Comparison of ENCODE assay signal across 10 cellular contexts in genomic region chr7:142301923-142302550, GRCh38. TPM values are rescaled to one million over a fixed set of nuclear protein-coding genes. Genes with fewer than 3 reads are reported as not detected.
DNase-seq lines count a peak whose midpoint lies in the region; TF ChIP-seq lines count a peak whose summit lies in the region.
"Had no signal": no experiment of that assay in that cellular context is flagged by ENCODE, and none has a peak within 500 bp of the region (broad histone marks: within the 10 kb centered on the region; RNA-seq: fewer than 3 reads in every experiment).

No MANE protein-coding gene starts in this region.

- H3K27me3 ChIP-seq in H9 (ENCODE audit: insufficient read depth, low read length): no peaks in the 10 kb centered on the region
- H3K27me3 ChIP-seq in SK-N-SH (ENCODE audit: insufficient read depth): peaks cover 28% of the 10 kb centered on the region; the same call in 1 of the 2 replicates

- H3K79me2 ChIP-seq in H9 (ENCODE audit: insufficient read depth, low read length): no peaks in the 10 kb centered on the region
- H3K79me2 ChIP-seq in SK-N-SH (ENCODE audit: insufficient read depth): no peaks in the 10 kb centered on the region

- no peaks in the 10 kb centered on the region for H3K9me2 ChIP-seq in SK-N-SH

- no peaks in the 10 kb centered on the region; a peak in 1 of 7 replicates for H3K36me3 Mint-ChIP-seq in H9 (ENCODE audit: insufficient read depth in 1 of 3, low read depth in 3 of 3)
- no peaks in the 10 kb centered on the region for H3K36me3 Mint-ChIP-seq in activated T-helper 2 cell treated with anti-CD3 and anti-CD28 coated beads, Interferon-gamma antibody, Interleukin-2, Interleukin-4, amounts not matched to agents 10 μg/mL and 5 μg/mL and 100 μg/mL, durations not matched to agents 14 hours and 24 hours and 36 hours (ENCODE audit: low read depth)

- H3K23me2 ChIP-seq in H9 (ENCODE audit: insufficient read length, low read depth, low read length, poor library complexity, severe bottlenecking): no peaks in the 10 kb centered on the region

- H2AFZ ChIP-seq in H9 (ENCODE audit: low read length) (no peak overlapping the region), SK-N-SH (ENCODE audit: low read depth) (no peak overlapping the region)

- no peaks in the 10 kb centered on the region for H4K20me1 ChIP-seq in H9 (ENCODE audit: control insufficient read depth, insufficient read depth, insufficient read length)
- no peaks in the 10 kb centered on the region for H4K20me1 ChIP-seq in SK-N-SH (ENCODE audit: insufficient read depth)

- POLR2A ChIA-PET in SK-N-SH (lab: Yijun Ruan, JAX): no interaction called here

- peak; percentile 71 for TF ChIP-seq CTCF in H9 (conservative IDR thresholded peaks at IDR 0.05)
- peak; percentile 69 for TF ChIP-seq CTCF in SK-N-SH (IDR thresholded peaks at IDR 0.05)

- CTCF ChIA-PET in SK-N-SH (lab: Yijun Ruan, JAX): interaction anchor here (0.6 to 3.8 kb wide), 15 partner anchors 10 to 706 kb away, joined by 3 to 14 read pairs (median 4); no protein-coding TSS in a partner anchor

- intact Hi-C loops in activated T-helper 2 cell treated with anti-CD3 and anti-CD28 coated beads, Interferon-gamma antibody, Interleukin-2, Interleukin-4, amounts not matched to agents 10 μg/mL and 5 μg/mL and 100 μg/mL, durations not matched to agents 14 hours and 24 hours and 36 hours (cut with micrococcal nuclease): loop anchor here (2.0 to 10.0 kb wide), 2 partner anchors 325 to 703 kb away; no protein-coding TSS in a partner anchor

- H2BK12ac ChIP-seq in H9 (ENCODE audit: insufficient read length, low read depth, low read length): no peak overlapping the region

- no peak overlapping the region for H2AK5ac ChIP-seq in H9 (ENCODE audit: insufficient read length, low read length)

- no peak overlapping the region for H3K14ac ChIP-seq in H9 (ENCODE audit: insufficient read depth, low read length)

- H3K4ac ChIP-seq in H9 (ENCODE audit: low read depth, low read length): no peak overlapping the region

- H2BK20ac ChIP-seq in H9 (ENCODE audit: low read depth, low read length, poor library complexity, severe bottlenecking): no peak overlapping the region

- no peak overlapping the region for H3K4me3 ChIP-seq in SK-N-SH (ENCODE audit: low read depth in 2 of 2, low read length in 1 of 2)

- no peaks in the 10 kb centered on the region for H3K9me3 Mint-ChIP-seq in H9
- no peaks in the 10 kb centered on the region for H3K9me3 Mint-ChIP-seq in activated T-helper 2 cell treated with anti-CD3 and anti-CD28 coated beads, Interferon-gamma antibody, Interleukin-2, Interleukin-4, amounts not matched to agents 10 μg/mL and 5 μg/mL and 100 μg/mL, durations not matched to agents 14 hours and 24 hours and 36 hours

- H2BK5ac ChIP-seq in H9 (ENCODE audit: insufficient read length, low read length): no peak overlapping the region

- H3K9me3 ChIP-seq in H9 (ENCODE audit: control insufficient read depth, low read depth, low read length): no peaks in the 10 kb centered on the region
- H3K9me3 ChIP-seq in SK-N-SH: no peaks in the 10 kb centered on the region

- H3K79me1 ChIP-seq in H9 (ENCODE audit: insufficient read depth, low read depth, low read length, poor library complexity, severe bottlenecking): no peaks in the 10 kb centered on the region

- H3K36me3 ChIP-seq in SK-N-SH (replicated peaks in 1 of 2; ENCODE audit: control insufficient read depth in 1 of 2, insufficient read depth in 2 of 2, low read length in 1 of 2): no peaks in the 10 kb centered on the region

- no peak overlapping the region for H3K18ac ChIP-seq in H9 (ENCODE audit: insufficient read length, low read depth, low read length)

- no peak overlapping the region for H2BK120ac ChIP-seq in H9 (ENCODE audit: low read depth, low read length, poor library complexity, severe bottlenecking)

- H3K9ac ChIP-seq in H9 (ENCODE audit: extremely low read depth, insufficient read length, low read length): no peak overlapping the region
- no peak overlapping the region for H3K9ac ChIP-seq in SK-N-SH

- TF ChIP-seq RAD21 in SK-N-SH (IDR thresholded peaks at IDR 0.05; ENCODE audit: low read length): peak; percentile 31

- no peak for TF ChIP-seq EP300 in SK-N-SH (IDR thresholded peaks at IDR 0.05; ENCODE audit: borderline replicate concordance in 1 of 2, low read depth in 1 of 2, low read length in 1 of 2)

- H3K27ac ChIP-seq in H9 (ENCODE audit: insufficient read length, low read depth, low read length): no peak overlapping the region
- no peak overlapping the region for H3K27ac ChIP-seq in SK-N-SH (ENCODE audit: low read depth in 2 of 2, low read length in 1 of 2)

- no peaks in the 10 kb centered on the region for H3F3A ChIP-seq in SK-N-SH (replicated peaks; ENCODE audit: insufficient read depth)

- H3K27ac Mint-ChIP-seq in H9: no peak overlapping the region
- no peak overlapping the region for H3K27ac Mint-ChIP-seq in activated T-helper 2 cell treated with anti-CD3 and anti-CD28 coated beads, Interferon-gamma antibody, Interleukin-2, Interleukin-4, amounts not matched to agents 10 μg/mL and 5 μg/mL and 100 μg/mL, durations not matched to agents 14 hours and 24 hours and 36 hours

- DNase-seq in ELR (ENCODE audit: low read depth) (peak; percentile 25), H9 (no peak), SK-N-SH (peak; percentile 22), kidney tubule cell (ENCODE audit: low spot score) (peak; percentile 34), NCI-H2029 treated with DMSO at 0.1 percent for 48 hours (lab: John Stamatoyannopoulos, UW) (no peak), NCI-H2227 treated with DMSO at 0.1 percent for 48 hours (lab: John Stamatoyannopoulos, UW) (no peak)
- no peak for DNase-seq in activated CD8-positive, alpha-beta memory T cell treated with anti-CD3 and anti-CD28 coated beads, Interleukin-2, amount 50 U/mL, for 4 hours
- DNase-seq in activated T-helper 2 cell treated with anti-CD3 and anti-CD28 coated beads, Interferon-gamma antibody, Interleukin-2, Interleukin-4, amounts not matched to agents 10 μg/mL and 5 μg/mL and 100 μg/mL, durations not matched to agents 14 hours and 24 hours and 36 hours (ENCODE audit: low spot score): no peak
- DNase-seq: NCI-H146 had no signal

- peaks cover 17 to 28% of the 10 kb centered on the region in 2 experiments for H3K4me1 Mint-ChIP-seq in H9
- peaks cover 1% of the 10 kb centered on the region for H3K4me1 Mint-ChIP-seq in activated T-helper 2 cell treated with anti-CD3 and anti-CD28 coated beads, Interferon-gamma antibody, Interleukin-2, Interleukin-4, amounts not matched to agents 10 μg/mL and 5 μg/mL and 100 μg/mL, durations not matched to agents 14 hours and 24 hours and 36 hours (ENCODE audit: low read depth)

- H4K5ac ChIP-seq in H9 (ENCODE audit: insufficient read length, low read depth, low read length): no peak overlapping the region

- H3K4me2 ChIP-seq in H9 (ENCODE audit: insufficient read depth, insufficient read length, low read length) (no peak overlapping the region), SK-N-SH (no peak overlapping the region)

- no peak overlapping the region for H3T11ph ChIP-seq in H9 (ENCODE audit: low read length)

- H3K4me1 ChIP-seq in H9 (ENCODE audit: insufficient read depth, low read length) (no peaks in the 10 kb centered on the region), SK-N-SH (ENCODE audit: control insufficient read depth in 1 of 2, insufficient read depth in 2 of 2, low read depth in 1 of 2, low read length in 1 of 2) (no peaks in the 10 kb centered on the region)

- no peak overlapping the region for H4K91ac ChIP-seq in H9 (ENCODE audit: insufficient read length, low read depth, low read length)

- no peak overlapping the region for H3K23ac ChIP-seq in H9 (ENCODE audit: insufficient read length, low read depth, low read length)

- H3K56ac ChIP-seq in H9 (ENCODE audit: insufficient read length, low read depth, low read length): no peak overlapping the region

- H3K4me3 Mint-ChIP-seq in H9: no peak overlapping the region
- H3K4me3 Mint-ChIP-seq in activated T-helper 2 cell treated with anti-CD3 and anti-CD28 coated beads, Interferon-gamma antibody, Interleukin-2, Interleukin-4, amounts not matched to agents 10 μg/mL and 5 μg/mL and 100 μg/mL, durations not matched to agents 14 hours and 24 hours and 36 hours (ENCODE audit: low read depth): no peak overlapping the region

- no peak overlapping the region for H4K8ac ChIP-seq in H9 (replicated peaks; ENCODE audit: insufficient read length, low read depth, low read length)

- WGBS in H9 (ENCODE audit: extremely low coverage, insufficient read length, low lambda C conversion rate): no CpG with 5 or more reads among the region's 3 CpGs
- 2% methylated on average over 3 of the region's 3 CpGs for WGBS in SK-N-SH (ENCODE audit: low lambda C conversion rate)

- peaks cover 21% of the 10 kb centered on the region for H3K27me3 Mint-ChIP-seq in H9 (ENCODE audit: low read depth)
- H3K27me3 Mint-ChIP-seq in activated T-helper 2 cell treated with anti-CD3 and anti-CD28 coated beads, Interferon-gamma antibody, Interleukin-2, Interleukin-4, amounts not matched to agents 10 μg/mL and 5 μg/mL and 100 μg/mL, durations not matched to agents 14 hours and 24 hours and 36 hours (ENCODE audit: low read depth): peaks cover 24% of the 10 kb centered on the region

- no peak overlapping the region for H2BK15ac ChIP-seq in H9 (ENCODE audit: low read depth, low read length)

TF ChIP-seq in SK-N-SH, 30 proteins besides CTCF, POLR2A, EP300 and RAD21:
- peak; percentile 25; the same call in 1 of the 2 replicates for TF ChIP-seq SMC3 (IDR thresholded peaks at IDR 0.05; ENCODE audit: low read depth, low read length)
- no peak for TF ChIP-seq FOXJ3 (CRISPR knock-in tag; IDR thresholded peaks at IDR 0.05)
- TF ChIP-seq TAF1 (IDR thresholded peaks at IDR 0.05; ENCODE audit: borderline replicate concordance, low read depth, low read length): no peak
- no peak for TF ChIP-seq RCOR1 (IDR thresholded peaks at IDR 0.05; ENCODE audit: low read length)

RNA-seq across cellular contexts. Expression of gene PRSS58, which starts 44.2 kb away (rescaled TPM):
- total RNA-seq in H9 (2021): not detected in 2 replicates
- polyA plus RNA-seq in SK-N-SH (2012; rRNA removed): not detected in 2 replicates
- not detected in 2 replicates for polyA plus RNA-seq in SK-N-SH (2012; cell fraction: cytosol; rRNA removed)
- polyA plus RNA-seq in SK-N-SH (2012; cell fraction: nucleus; rRNA removed): not detected in 2 replicates
- not detected in 2 replicates for total RNA-seq in activated T-helper 2 cell treated with anti-CD3 and anti-CD28 coated beads, Interferon-gamma antibody, Interleukin-2, Interleukin-4, amounts not matched to agents 10 μg/mL and 5 μg/mL and 100 μg/mL, durations not matched to agents 14 hours and 24 hours and 36 hours
- total RNA-seq: dermis microvascular lymphatic vessel endothelial cell had no signal

Comparison
In these comparisons a context has a peak if more than half of its experiments do, and no peak if none do; other contexts are left out.
1. DNase-seq: peak in ELR (single experiment), SK-N-SH (single experiment) and kidney tubule cell (single experiment); none in H9 (single experiment), activated CD8-positive, alpha-beta memory T cell treated with anti-CD3 and anti-CD28 coated beads, Interleukin-2, amount 50 U/mL, for 4 hours (single experiment), NCI-H2029 treated with DMSO at 0.1 percent for 48 hours (single experiment), NCI-H2227 treated with DMSO at 0.1 percent for 48 hours (single experiment) and activated T-helper 2 cell treated with anti-CD3 and anti-CD28 coated beads, Interferon-gamma antibody, Interleukin-2, Interleukin-4, amounts not matched to agents 10 μg/mL and 5 μg/mL and 100 μg/mL, durations not matched to agents 14 hours and 24 hours and 36 hours (single experiment).